ENCODE assay signal across 21 cellular contexts in the genomic region with DNA sequence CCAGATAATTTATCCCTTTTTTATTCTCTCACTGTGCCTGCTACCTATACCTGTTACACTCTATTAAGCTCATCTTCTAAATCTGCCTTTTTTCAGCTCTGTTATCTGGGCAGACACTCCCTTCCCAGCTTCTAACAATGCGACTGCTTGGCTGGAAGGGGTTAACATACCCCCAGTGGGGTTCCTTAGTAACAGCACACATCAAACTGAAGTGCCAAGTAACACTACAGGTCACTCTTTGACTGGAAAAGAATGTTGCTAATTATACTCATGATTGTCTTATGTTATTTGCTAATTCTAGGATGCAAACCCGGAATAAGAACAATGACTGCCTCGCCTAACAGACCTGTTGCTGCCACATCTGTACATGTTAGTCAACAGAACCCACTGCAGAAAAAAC.
DNase-seq lines count a peak whose midpoint lies in the region; ATAC-seq and TF ChIP-seq lines count a peak whose summit lies in the region.
"Had no signal": no experiment of that assay in that cellular context is flagged by ENCODE, and none has a peak within 500 bp of the region (broad histone marks: within the 10 kb centered on the region; RNA-seq: fewer than 3 reads in every experiment).

No MANE protein-coding gene starts in this region.

- H3K4me3 Mint-ChIP-seq in GM23338 (no peak overlapping the region), endodermal cell (no peak overlapping the region)
- H3K4me3 Mint-ChIP-seq: CD4-positive, alpha-beta T cell had no signal

- no peaks in the 10 kb centered on the region for H3K9me2 ChIP-seq in GM23338 (ENCODE audit: insufficient read depth)

- H3K18ac ChIP-seq in mesendoderm (ENCODE audit: low read length): no peak overlapping the region

- no peak overlapping the region for H3K27ac Mint-ChIP-seq in GM23338
- H3K27ac Mint-ChIP-seq in endodermal cell: no peak overlapping the region
- H3K27ac Mint-ChIP-seq: CD4-positive, alpha-beta T cell had no signal

- no peak overlapping the region for H4K5ac ChIP-seq in mesendoderm (ENCODE audit: low read length)

- H3K4me3 ChIP-seq in GM23338 (0 out of 2 replicates have a peak overlapping the region, but pooled peaks have one; percentile 13), HUES48 (ENCODE audit: low read depth, low read length) (peak overlapping the region; percentile 46), endodermal cell (ENCODE audit: low read length) (peak overlapping the region; percentile 71), mesendoderm (ENCODE audit: low read length) (no peak overlapping the region)
- H3K4me3 ChIP-seq: GM23248, Peyer's patch, SJSA1 had no signal

- H3K9ac ChIP-seq in HUES48 (ENCODE audit: low read depth, low read length): no peak overlapping the region
- peak overlapping the region; percentile 73 for H3K9ac ChIP-seq in endodermal cell (ENCODE audit: extremely low read depth, low read length, poor library complexity, severe bottlenecking)
- no peak overlapping the region for H3K9ac ChIP-seq in mesendoderm (ENCODE audit: low read length)
- H3K9ac ChIP-seq: GM23248 had no signal

- no peaks in the 10 kb centered on the region for H3K36me3 Mint-ChIP-seq in GM23338 (ENCODE audit: low read depth)
- H3K36me3 Mint-ChIP-seq in endodermal cell (ENCODE audit: low read depth): peaks cover 4% of the 10 kb centered on the region

- 2% methylated on average over 3 of the region's 3 CpGs; no CpG with 5 or more reads in 1 of the 2 experiments for WGBS in endodermal cell (ENCODE audit: insufficient coverage in 1 of 2, insufficient read length in 1 of 2), 2 experiments
- no CpG with 5 or more reads among the region's 3 CpGs for WGBS in mesendoderm (ENCODE audit: extremely low coverage, insufficient coverage, low lambda C conversion rate)

- H3K23ac ChIP-seq in mesendoderm (ENCODE audit: low read length): no peak overlapping the region

- no peak overlapping the region for H3K27ac ChIP-seq in GM23338 (ENCODE audit: low read depth)
- peak overlapping the region; percentile 82 for H3K27ac ChIP-seq in HUES48 (ENCODE audit: low read depth, low read length)
- H3K27ac ChIP-seq in endodermal cell (ENCODE audit: low read depth, low read length): no peak overlapping the region
- H3K27ac ChIP-seq in mesendoderm (ENCODE audit: low read depth, low read length): peak overlapping the region; percentile 57
- H3K27ac ChIP-seq: GM23248, Peyer's patch, SJSA1 had no signal

- no peak overlapping the region for H2BK5ac ChIP-seq in mesendoderm (ENCODE audit: low read length)

- H4K20me1 ChIP-seq in GM23338 (replicated peaks; ENCODE audit: insufficient read depth): peaks cover 13% of the 10 kb centered on the region

- H3K4me1 Mint-ChIP-seq in GM23338: peaks cover 15% of the 10 kb centered on the region; the same call in 2 of the 3 replicates
- peaks cover 19% of the 10 kb centered on the region for H3K4me1 Mint-ChIP-seq in endodermal cell

- H3K36me3 ChIP-seq in GM23338 (ENCODE audit: insufficient read depth): no peaks in the 10 kb centered on the region
- no peaks in the 10 kb centered on the region for H3K36me3 ChIP-seq in HUES48 (ENCODE audit: control insufficient read depth, insufficient read depth, low read length)
- H3K36me3 ChIP-seq in endodermal cell (ENCODE audit: control insufficient read depth, insufficient read depth, low read length): no peaks in the 10 kb centered on the region
- no peaks in the 10 kb centered on the region for H3K36me3 ChIP-seq in mesendoderm (ENCODE audit: control insufficient read depth, insufficient read depth, low read length)
- H3K36me3 ChIP-seq: Peyer's patch, SJSA1 had no signal

- H3K27me3 ChIP-seq in GM23338 (ENCODE audit: insufficient read depth) (peaks cover 100% of the 10 kb centered on the region), HUES48 (ENCODE audit: control insufficient read depth, insufficient read depth, low read length) (peaks cover 93% of the 10 kb centered on the region), endodermal cell (ENCODE audit: control insufficient read depth, insufficient read depth, low read length, poor library complexity, severe bottlenecking) (no peaks in the 10 kb centered on the region), mesendoderm (ENCODE audit: insufficient read depth, low read length, poor library complexity) (peaks cover 15% of the 10 kb centered on the region)
- H3K27me3 ChIP-seq: Peyer's patch, SJSA1 had no signal

- peaks cover 49% of the 10 kb centered on the region for H3K27me3 Mint-ChIP-seq in GM23338 (ENCODE audit: insufficient read depth, low read depth, poor library complexity)
- peaks cover 64% of the 10 kb centered on the region for H3K27me3 Mint-ChIP-seq in endodermal cell (ENCODE audit: insufficient read depth)

- ATAC-seq in GM23338 (peak; percentile 82), GM19035 (IDR thresholded peaks at IDR 0.05; ENCODE audit: unreplicated experiment) (no peak)
- no peak for ATAC-seq in stimulated activated naive CD8-positive, alpha-beta T cell treated with anti-CD3 and anti-CD28 coated beads, Interleukin-15, Interleukin-2, amounts not matched to agents 100 U/mL and 50 U/mL, for 24 hours
- ATAC-seq: HCT116 had no signal

- H3K4me1 ChIP-seq in GM23338 (ENCODE audit: insufficient read depth) (peaks cover 36% of the 10 kb centered on the region), HUES48 (ENCODE audit: control insufficient read depth, insufficient read depth, low read length) (peaks cover 44% of the 10 kb centered on the region), endodermal cell (ENCODE audit: control insufficient read depth, insufficient read depth, low read length) (peaks cover 33% of the 10 kb centered on the region), mesendoderm (ENCODE audit: control insufficient read depth, low read depth, low read length) (peaks cover 13% of the 10 kb centered on the region)
- H3K4me1 ChIP-seq: Peyer's patch, SJSA1 had no signal

- DNase-seq in GM23338 (ENCODE audit: low spot score) (peak; percentile 55), endodermal cell (peak; percentile 83), mesendoderm (peak; percentile 87), NCI-H1436 treated with DMSO at 0.1 percent for 48 hours (lab: John Stamatoyannopoulos, UW) (no peak)
- DNase-seq in stimulated activated naive CD8-positive, alpha-beta T cell treated with anti-CD3 and anti-CD28 coated beads, Interleukin-15, Interleukin-2, amounts not matched to agents 100 U/mL and 50 U/mL, for 24 hours: no peak
- DNase-seq: CD4-positive, alpha-beta T cell; COR-L47; DMS79 treated with DMSO at 0.1 percent for 48 hours; GM23248; KBM-7; MM.1S; NCI-H146; NCI-H2029; NCI-H226; NCI-H510A treated with DMSO at 0.1 percent for 48 hours; Peyer's patch; T-helper 1 cell had no signal

- H2BK120ac ChIP-seq in mesendoderm (ENCODE audit: low read depth, low read length): no peak overlapping the region

- peak overlapping the region; percentile 68 for H3K4me2 ChIP-seq in GM23338
- H3K4me2 ChIP-seq in mesendoderm (ENCODE audit: low read length): no peak overlapping the region

- no peaks in the 10 kb centered on the region for H3F3A ChIP-seq in GM23338 (replicated peaks; ENCODE audit: low read depth)

- H3K79me1 ChIP-seq in mesendoderm (ENCODE audit: low read length): no peaks in the 10 kb centered on the region

- no peak overlapping the region for H2AK5ac ChIP-seq in mesendoderm (ENCODE audit: low read length)

- H3K4ac ChIP-seq in mesendoderm (ENCODE audit: low read depth, low read length): no peak overlapping the region

- no peaks in the 10 kb centered on the region for H3K79me2 ChIP-seq in GM23338 (replicated peaks; ENCODE audit: insufficient read depth)
- H3K79me2 ChIP-seq in mesendoderm (ENCODE audit: control insufficient read depth, insufficient read depth, low read length): no peaks in the 10 kb centered on the region

- no peak overlapping the region for H4K8ac ChIP-seq in mesendoderm (ENCODE audit: low read depth, low read length)

- TF ChIP-seq CTCF in GM23338 (conservative IDR thresholded peaks at IDR 0.05; ENCODE audit: low read depth in 2 of 2): no peak
- peak; percentile 41 for TF ChIP-seq CTCF in endodermal cell (conservative IDR thresholded peaks at IDR 0.05)

- no peak overlapping the region for H2BK15ac ChIP-seq in mesendoderm (replicated peaks; ENCODE audit: low read depth)

- H2AFZ ChIP-seq in GM23338: no peak overlapping the region
- H2AFZ ChIP-seq: GM23248 had no signal

- no peak overlapping the region for H3K56ac ChIP-seq in mesendoderm (ENCODE audit: low read length)

- H3K9me3 ChIP-seq in HUES48 (ENCODE audit: control insufficient read depth, insufficient read depth, low read length) (no peaks in the 10 kb centered on the region), endodermal cell (ENCODE audit: control insufficient read depth, low read length) (peaks cover 32% of the 10 kb centered on the region)
- H3K9me3 ChIP-seq: Peyer's patch, SJSA1 had no signal

- H3K9me3 Mint-ChIP-seq in GM23338 (no peaks in the 10 kb centered on the region), endodermal cell (peaks cover 14% of the 10 kb centered on the region)
- H3K9me3 Mint-ChIP-seq: CD4-positive, alpha-beta T cell had no signal

TF ChIP-seq in GM23338, 12 proteins besides CTCF, POLR2A, EP300 and RAD21:
- TF ChIP-seq JUNB (IDR thresholded peaks at IDR 0.05; ENCODE audit: unreplicated experiment) (no peak), EZH2phosphoT487 (IDR thresholded peaks at IDR 0.05; ENCODE audit: unreplicated experiment) (no peak), POLR2AphosphoS5 (IDR thresholded peaks at IDR 0.05; ENCODE audit: low read depth) (no peak), CREB1 (CRISPR knock-in tag; IDR thresholded peaks at IDR 0.05; ENCODE audit: low read depth) (no peak)

Comparison
In these comparisons a context has a peak if more than half of its experiments do, and no peak if none do; other contexts are left out.
1. DNase-seq: peak in GM23338 (single experiment), endodermal cell (single experiment) and mesendoderm (single experiment); none in NCI-H1436 treated with DMSO at 0.1 percent for 48 hours (single experiment) and stimulated activated naive CD8-positive, alpha-beta T cell treated with anti-CD3 and anti-CD28 coated beads, Interleukin-15, Interleukin-2, amounts not matched to agents 100 U/mL and 50 U/mL, for 24 hours (single experiment).
2. H3K27ac ChIP-seq: peak in HUES48 (single experiment) and mesendoderm (single experiment); none in GM23338 (single experiment) and endodermal cell (single experiment).